ENCODE assay signal across 24 cellular contexts in genomic region chrX:103101280-103102042, GRCh38. TPM values are rescaled to one million over a fixed set of nuclear protein-coding genes. Genes with fewer than 3 reads are reported as not detected.
DNase-seq lines count a peak whose midpoint lies in the region; ATAC-seq, FAIRE-seq and TF ChIP-seq lines count a peak whose summit lies in the region.
"Had no signal": no experiment of that assay in that cellular context is flagged by ENCODE, and none has a peak within 500 bp of the region (broad histone marks: within the 10 kb centered on the region; RNA-seq: fewer than 3 reads in every experiment).

No MANE protein-coding gene starts in this region.

- H3K36me3 ChIP-seq in CD8-positive, alpha-beta memory T cell (ENCODE audit: insufficient read depth, low read length) = no peaks in the 10 kb centered on the region
- no peaks in the 10 kb centered on the region for H3K36me3 ChIP-seq in HepG2 (replicated peaks in 1 of 2; ENCODE audit: control insufficient read depth in 1 of 2, insufficient read depth in 2 of 2, low read length in 2 of 2)
- H3K36me3 ChIP-seq: esophagus squamous epithelium had no signal

- POLR2A ChIA-PET in CD8-positive, alpha-beta memory T cell (lab: Charles Lee) = no interaction called here
- POLR2A ChIA-PET in HepG2 (lab: Yijun Ruan, JAX) = no interaction called here

- H3K4me1 ChIP-seq in CD8-positive, alpha-beta memory T cell (ENCODE audit: insufficient read depth, low read length) = no peaks in the 10 kb centered on the region
- H3K4me1 ChIP-seq in HepG2 (ENCODE audit: insufficient read depth, low read length) = no peaks in the 10 kb centered on the region
- H3K4me1 ChIP-seq: esophagus squamous epithelium had no signal

- no peaks in the 10 kb centered on the region for H3K9me3 ChIP-seq in CD8-positive, alpha-beta memory T cell (ENCODE audit: low read length)
- H3K9me3 ChIP-seq in HepG2 (ENCODE audit: low read length) = no peaks in the 10 kb centered on the region
- H3K9me3 ChIP-seq: esophagus squamous epithelium had no signal

- 0% methylated on average over 1 of the region's 3 CpGs for WGBS in HepG2 (ENCODE audit: low lambda C conversion rate)

- H3K27me3 ChIP-seq in CD8-positive, alpha-beta memory T cell (ENCODE audit: insufficient read depth, low read length, poor library complexity, severe bottlenecking) = no peaks in the 10 kb centered on the region
- no peaks in the 10 kb centered on the region for H3K27me3 ChIP-seq in HepG2 (ENCODE audit: control insufficient read depth in 1 of 2, insufficient read depth in 2 of 2, low read length in 2 of 2)
- H3K27me3 ChIP-seq: esophagus squamous epithelium had no signal

- no TSS peak for BruUV-seq in HepG2 (replicated peaks; lab: Mats Ljungman, UMichigan)

- TF ChIP-seq RAD21 in HepG2 (CRISPR knock-in tag; IDR thresholded peaks at IDR 0.05) = no peak

- H3K79me2 ChIP-seq in HepG2 (ENCODE audit: insufficient read depth, low read length) = no peaks in the 10 kb centered on the region

- FAIRE-seq in HepG2 (lab: Jason Lieb, UNC) = no peak
- FAIRE-seq: keratinocyte, RCC 7860 had no signal

- H3K27me3 Mint-ChIP-seq in CD8-positive, alpha-beta memory T cell = no peaks in the 10 kb centered on the region
- H3K27me3 Mint-ChIP-seq: activated CD4-positive, alpha-beta memory T cell treated with anti-CD3 and anti-CD28 coated beads for 36 hours had no signal

- in situ Hi-C loops in HepG2 (cut with HindIII; ENCODE audit: extremely low pct_ligation_motif_present, low pct_unique_long_range_greater_than_20kb) = no loop called here

- peak overlapping the region; percentile 24 for H3K27ac ChIP-seq in CD8-positive, alpha-beta memory T cell (ENCODE audit: low read depth, low read length)
- no peak overlapping the region for H3K27ac ChIP-seq in HepG2 (ENCODE audit: extremely low read length, insufficient read depth, low read length)
- H3K27ac ChIP-seq: dorsolateral prefrontal cortex, esophagus squamous epithelium had no signal

- no peak for DNase-seq in CD8-positive, alpha-beta memory T cell
- DNase-seq in HUDEP-2 (lab: John Stamatoyannopoulos, UW; ENCODE audit: unreplicated experiment in 76 of 76) (peak in 73 of 76 experiments; percentile 33 to 91 (median 71)), astrocyte of the hippocampus (ENCODE audit: low read depth, low spot score) (peak; percentile 11), HepG2 (ENCODE audit: low spot score) (peak; percentile 39), DMS114 treated with DMSO at 0.1 percent for 48 hours (lab: John Stamatoyannopoulos, UW; ENCODE audit: unreplicated experiment) (no peak), NCI-H1694 (lab: John Stamatoyannopoulos, UW) (no peak)
- DNase-seq in stimulated activated CD4-positive, alpha-beta T cell treated with anti-CD3 and anti-CD28 coated beads, Interleukin-1b, Interleukin-23, amount 100 ng/mL, for 48 hours = no peak
- DNase-seq: activated CD4-positive, alpha-beta memory T cell treated with anti-CD3 and anti-CD28 coated beads for 36 hours; activated naive CD8-positive, alpha-beta T cell treated with anti-CD3 and anti-CD28 coated beads for 36 hours; activated T-cell treated with anti-CD3 and anti-CD28 coated beads, Interleukin-2, amount 50 U/mL, for 72 hours; COR-L47; dorsolateral prefrontal cortex; esophagus squamous epithelium; mesenchymal stem cell; NCI-H2081; NCI-H69; stimulated activated CD4-positive, alpha-beta T cell treated with anti-CD3 and anti-CD28 coated beads, Interleukin-2, amount 100 ng/mL, for 24 hours; SW 1271 had no signal

- peaks cover 0 to 5% (median 0%) of the 10 kb centered on the region in 5 donors for H3K9me3 Mint-ChIP-seq in CD8-positive, alpha-beta memory T cell
- H3K9me3 Mint-ChIP-seq: activated CD4-positive, alpha-beta memory T cell treated with anti-CD3 and anti-CD28 coated beads for 36 hours; activated naive CD8-positive, alpha-beta T cell treated with anti-CD3 and anti-CD28 coated beads for 36 hours; activated T-cell treated with anti-CD3 and anti-CD28 coated beads, Interleukin-2, amount 50 U/mL, for 72 hours had no signal

- H3K36me3 Mint-ChIP-seq in CD8-positive, alpha-beta memory T cell = no peaks in the 10 kb centered on the region
- H3K36me3 Mint-ChIP-seq: activated CD4-positive, alpha-beta memory T cell treated with anti-CD3 and anti-CD28 coated beads for 36 hours; activated naive CD8-positive, alpha-beta T cell treated with anti-CD3 and anti-CD28 coated beads for 36 hours; IgD-negative memory B cell had no signal

- TF ChIP-seq EP300 in HepG2 (IDR thresholded peaks at IDR 0.05; ENCODE audit: low read depth in 2 of 2, low read length in 2 of 2) (no peak), HepG2 (CRISPR knock-in tag; IDR thresholded peaks at IDR 0.05; ENCODE audit: borderline replicate concordance) (no peak)

- no peak overlapping the region for H3K27ac Mint-ChIP-seq in CD8-positive, alpha-beta memory T cell
- H3K27ac Mint-ChIP-seq: activated CD4-positive, alpha-beta memory T cell treated with anti-CD3 and anti-CD28 coated beads for 36 hours; activated naive CD8-positive, alpha-beta T cell treated with anti-CD3 and anti-CD28 coated beads for 36 hours; activated T-cell treated with anti-CD3 and anti-CD28 coated beads, Interleukin-2, amount 50 U/mL, for 72 hours; IgD-negative memory B cell had no signal

- no peak overlapping the region for H3K4me3 ChIP-seq in CD8-positive, alpha-beta memory T cell (ENCODE audit: low read length)
- no peak overlapping the region for H3K4me3 ChIP-seq in HepG2 (replicated peaks in 1 of 3; ENCODE audit: insufficient read depth in 1 of 3, low read depth in 2 of 3, low read length in 3 of 3)
- H3K4me3 ChIP-seq: dorsolateral prefrontal cortex, esophagus squamous epithelium had no signal

- H3K4me3 Mint-ChIP-seq in CD8-positive, alpha-beta memory T cell = no peak overlapping the region
- H3K4me3 Mint-ChIP-seq: activated CD4-positive, alpha-beta memory T cell treated with anti-CD3 and anti-CD28 coated beads for 36 hours; activated naive CD8-positive, alpha-beta T cell treated with anti-CD3 and anti-CD28 coated beads for 36 hours; activated T-cell treated with anti-CD3 and anti-CD28 coated beads, Interleukin-2, amount 50 U/mL, for 72 hours; neural crest cell had no signal

- TF ChIP-seq CTCF in HepG2 (CRISPR knock-in tag; IDR thresholded peaks at IDR 0.05) = no peak

- CTCF ChIA-PET in CD8-positive, alpha-beta memory T cell (lab: Charles Lee) = no interaction called here
- CTCF ChIA-PET in HepG2 (lab: Yijun Ruan, JAX; ENCODE audit: low intra/inter-chr PET ratio, low total read pairs) = no interaction called here

- TF ChIP-seq POLR2A in HepG2 (IDR thresholded peaks at IDR 0.05; ENCODE audit: insufficient read depth in 1 of 2, low read depth in 2 of 2, low read length in 2 of 2) = no peak

- H3K4me2 ChIP-seq in HepG2 (ENCODE audit: low read depth, low read length) = no peak overlapping the region

- H2AFZ ChIP-seq in HepG2 (ENCODE audit: low read length) = no peak overlapping the region

- H3K4me1 Mint-ChIP-seq in CD8-positive, alpha-beta memory T cell = no peaks in the 10 kb centered on the region
- H3K4me1 Mint-ChIP-seq: activated naive CD8-positive, alpha-beta T cell treated with anti-CD3 and anti-CD28 coated beads for 36 hours; IgD-negative memory B cell had no signal

- H4K20me1 ChIP-seq in HepG2 (ENCODE audit: insufficient read depth, low read length) = no peaks in the 10 kb centered on the region

- no peak overlapping the region for H3K9ac ChIP-seq in HepG2 (ENCODE audit: insufficient read depth, low read depth, low read length)

- ATAC-seq in HepG2 (no peak), HG03025 (IDR thresholded peaks at IDR 0.05; ENCODE audit: low FRiP score, unreplicated experiment) (no peak)
- ATAC-seq: activated T-cell treated with anti-CD3 and anti-CD28 coated beads, Interleukin-2, amount 50 U/mL, for 72 hours had no signal

- intact Hi-C loops in HepG2 (cut with micrococcal nuclease; ENCODE audit: unreplicated experiment) = no loop called here

RNA-seq across cellular contexts. Expression of gene NXF3, which starts 8.5 kb away (rescaled TPM):
- total RNA-seq in CD8-positive, alpha-beta memory T cell = not detected
- not detected for polyA plus RNA-seq in CD8-positive, alpha-beta memory T cell
- not detected in 2 replicates for total RNA-seq in HepG2 (2016; rRNA removed; fragmentation: Illumina TruSeq; extraction: Trizol)
- not detected in 2 replicates for total RNA-seq in HepG2 (2016; cell fraction: cytosol; rRNA removed; fragmentation: Illumina TruSeq; extraction: Trizol; ENCODE audit: low read depth)
- not detected in 2 replicates for total RNA-seq in HepG2 (2016; cell fraction: insoluble cytoplasmic fraction; rRNA removed; fragmentation: Illumina TruSeq; extraction: Trizol)
- total RNA-seq in HepG2 (2016; cell fraction: membrane; rRNA removed; fragmentation: Illumina TruSeq; extraction: Trizol) = not detected in 2 replicates
- total RNA-seq in HepG2 (2016; cell fraction: nucleus; rRNA removed; fragmentation: Illumina TruSeq; extraction: Trizol) = 0.19 TPM in 1 of 2 replicates, not detected in the other
- 0.05 and 0.26 TPM in 2 replicates for polyA plus RNA-seq in HepG2 (2011; rRNA removed)
- not detected in 2 replicates for polyA plus RNA-seq in HepG2 (2011; cell fraction: cytosol; rRNA removed)
- 0.29 and 0.47 TPM in 2 replicates for polyA plus RNA-seq in HepG2 (2011; cell fraction: nucleus; rRNA removed)
- polyA plus RNA-seq in HepG2 (2012) = not detected in 2 replicates
- polyA plus RNA-seq in HepG2 (2016; cell fraction: cytosol; fragmentation: Illumina TruSeq; extraction: Trizol; ENCODE audit: low read depth) = not detected in 2 replicates
- polyA plus RNA-seq in HepG2 (2016; cell fraction: insoluble cytoplasmic fraction; fragmentation: Illumina TruSeq; extraction: Trizol; ENCODE audit: low read depth) = not detected in 2 replicates
- polyA plus RNA-seq in HepG2 (2016; cell fraction: membrane; fragmentation: Illumina TruSeq; extraction: Trizol; ENCODE audit: low read depth) = not detected in 2 replicates
- polyA plus RNA-seq in HepG2 (2016; cell fraction: nucleus; fragmentation: Illumina TruSeq; extraction: Trizol; ENCODE audit: insufficient read depth, low read depth) = 0.95 TPM in 1 of 2 replicates, not detected in the other
- polyA minus RNA-seq in HepG2 (2011; rRNA and poly(A)+ RNA removed; ENCODE audit: low replicate concordance) = 0.08 and 0.35 TPM in 2 replicates
- not detected in 2 replicates for polyA minus RNA-seq in HepG2 (2011; cell fraction: cytosol; rRNA and poly(A)+ RNA removed)
- not detected in 2 replicates for polyA minus RNA-seq in HepG2 (2011; cell fraction: nucleus; rRNA and poly(A)+ RNA removed)
- total RNA-seq: activated CD4-positive, alpha-beta memory T cell treated with anti-CD3 and anti-CD28 coated beads for 36 hours; activated naive CD8-positive, alpha-beta T cell treated with anti-CD3 and anti-CD28 coated beads for 36 hours; neural crest cell had no signal
- polyA plus RNA-seq: IgD-negative memory B cell had no signal

RNA-seq across cellular contexts. Expression of gene BEX1, which starts 37.5 kb away (rescaled TPM):
- total RNA-seq in CD8-positive, alpha-beta memory T cell = under 1 TPM; 0.63 to 0.69 TPM
- polyA plus RNA-seq in CD8-positive, alpha-beta memory T cell = 0.28 TPM
- 69.4 and 85.8 TPM in 2 replicates for total RNA-seq in HepG2 (2016; rRNA removed; fragmentation: Illumina TruSeq; extraction: Trizol)
- total RNA-seq in HepG2 (2016; cell fraction: cytosol; rRNA removed; fragmentation: Illumina TruSeq; extraction: Trizol; ENCODE audit: low read depth) = 17.1 and 23.4 TPM in 2 replicates
- total RNA-seq in HepG2 (2016; cell fraction: insoluble cytoplasmic fraction; rRNA removed; fragmentation: Illumina TruSeq; extraction: Trizol) = 73.5 and 89.3 TPM in 2 replicates
- 35.0 and 43.2 TPM in 2 replicates for total RNA-seq in HepG2 (2016; cell fraction: membrane; rRNA removed; fragmentation: Illumina TruSeq; extraction: Trizol)
- total RNA-seq in HepG2 (2016; cell fraction: nucleus; rRNA removed; fragmentation: Illumina TruSeq; extraction: Trizol) = 27.7 and 30.8 TPM in 2 replicates
- polyA plus RNA-seq in HepG2 (2011; rRNA removed) = 26.6 and 29.4 TPM in 2 replicates
- polyA plus RNA-seq in HepG2 (2011; cell fraction: cytosol; rRNA removed) = 20.3 and 34.0 TPM in 2 replicates
- 7.3 and 11.0 TPM in 2 replicates for polyA plus RNA-seq in HepG2 (2011; cell fraction: nucleus; rRNA removed)
- 39.5 and 47.7 TPM in 2 replicates for polyA plus RNA-seq in HepG2 (2012)
- polyA plus RNA-seq in HepG2 (2016; cell fraction: cytosol; fragmentation: Illumina TruSeq; extraction: Trizol; ENCODE audit: low read depth) = 26.7 and 37.5 TPM in 2 replicates
- 110 and 117 TPM in 2 replicates for polyA plus RNA-seq in HepG2 (2016; cell fraction: insoluble cytoplasmic fraction; fragmentation: Illumina TruSeq; extraction: Trizol; ENCODE audit: low read depth)
- 36.2 and 49.9 TPM in 2 replicates for polyA plus RNA-seq in HepG2 (2016; cell fraction: membrane; fragmentation: Illumina TruSeq; extraction: Trizol; ENCODE audit: low read depth)
- 57.9 and 60.0 TPM in 2 replicates for polyA plus RNA-seq in HepG2 (2016; cell fraction: nucleus; fragmentation: Illumina TruSeq; extraction: Trizol; ENCODE audit: insufficient read depth, low read depth)
- 7.5 TPM in 1 of 2 replicates, not detected in the other for polyA minus RNA-seq in HepG2 (2011; rRNA and poly(A)+ RNA removed; ENCODE audit: low replicate concordance)
- 8.0 and 9.5 TPM in 2 replicates for polyA minus RNA-seq in HepG2 (2011; cell fraction: cytosol; rRNA and poly(A)+ RNA removed)
- polyA minus RNA-seq in HepG2 (2011; cell fraction: nucleus; rRNA and poly(A)+ RNA removed) = 4.1 and 7.2 TPM in 2 replicates
- total RNA-seq: subcutaneous adipose tissue had no signal
- polyA plus RNA-seq: IgD-negative memory B cell had no signal

Comparison
In these comparisons a context has a peak if more than half of its experiments do, and no peak if none do; other contexts are left out.
1. DNase-seq: peak in HUDEP-2 (73 of 76), astrocyte of the hippocampus (single experiment) and HepG2 (single experiment); none in CD8-positive, alpha-beta memory T cell (0 of 5), DMS114 treated with DMSO at 0.1 percent for 48 hours (single experiment), stimulated activated CD4-positive, alpha-beta T cell treated with anti-CD3 and anti-CD28 coated beads, Interleukin-1b, Interleukin-23, amount 100 ng/mL, for 48 hours (single experiment) and NCI-H1694 (single experiment).
2. RNA of gene BEX1, which starts 37.5 kb away (total RNA-seq): 17.1 to 89.3 TPM in HepG2; 0.63 to 0.69 TPM in CD8-positive, alpha-beta memory T cell; every median in the first group is over 10 times any median in the second.